In genomic region chr4:18021720-18022571, GRCh38 we compare ENCODE assay signal across 8 cellular contexts. TPM values are rescaled to one million over a fixed set of nuclear protein-coding genes. Genes with fewer than 3 reads are reported as not detected.
DNase-seq lines count a peak whose midpoint lies in the region; TF ChIP-seq lines count a peak whose summit lies in the region.

TSS of gene LCORL (minus strand) at chr4:18021755. CDS start at chr4:18021751, 4 bp downstream.

- H3K9me2 ChIP-seq in neural cell (ENCODE audit: insufficient read depth, low read length), result no peaks in the 10 kb centered on the region

- intact Hi-C loops in stomach (cut with DNase I; ENCODE audit: low total_unique reads), result no loop called here

- peaks cover 5% of the 10 kb centered on the region for H4K20me1 ChIP-seq in neural cell (ENCODE audit: insufficient read depth)

- H3K4me3 ChIP-seq in H7 (ENCODE audit: insufficient read depth, low read depth, low read length) (peak within 1 kb of the TSS; percentile 94), fibroblast of villous mesenchyme (ENCODE audit: low read depth, low read length) (peak within 1 kb of the TSS; percentile 67), neural cell (ENCODE audit: low read length) (peak within 1 kb of the TSS; percentile 86), stomach (peak within 1 kb of the TSS; percentile 71 to 95 (median 92))

- H3K79me2 ChIP-seq in neural cell (replicated peaks; ENCODE audit: insufficient read depth, low read length), result peaks cover 37% of the 10 kb centered on the region

- TF ChIP-seq RAD21 in neural cell (conservative IDR thresholded peaks at IDR 0.05), result no peak

- H3K4me2 ChIP-seq in neural cell (ENCODE audit: low read length), result peak within 1 kb of the TSS; percentile 74

- peaks cover 17% of the 10 kb centered on the region for H3K27me3 ChIP-seq in H7 (ENCODE audit: control insufficient read depth, insufficient read depth, low read length)
- H3K27me3 ChIP-seq in neural cell (ENCODE audit: insufficient read depth, low read depth, low read length), result no peaks in the 10 kb centered on the region
- H3K27me3 ChIP-seq in stomach, result no peaks in the 10 kb centered on the region

- H3K27ac ChIP-seq in neural cell (ENCODE audit: low read length) (peak within 1 kb of the TSS; percentile 88), stomach (peak within 1 kb of the TSS; percentile 92 to 97 (median 95))

- 0 to 2% (median 1%) methylated on average over 40 to 70 of the region's 71 CpGs for WGBS in stomach, 5 donors

- no peak for TF ChIP-seq CTCF in fibroblast of villous mesenchyme (IDR thresholded peaks at IDR 0.05; ENCODE audit: insufficient read depth, low read depth, low read length)
- TF ChIP-seq CTCF in neural cell (IDR thresholded peaks at IDR 0.05; ENCODE audit: poor library complexity, severe bottlenecking), result peak; percentile 12
- TF ChIP-seq CTCF in stomach (IDR thresholded peaks at IDR 0.05), result peak in 2 of 7 experiments; percentile 10 to 34

- no peaks in the 10 kb centered on the region for H3F3A ChIP-seq in neural cell (ENCODE audit: insufficient read depth, low read length, poor library complexity, severe bottlenecking)

- H3K36me3 ChIP-seq in ES-I3 (ENCODE audit: insufficient read depth, low read length), result no peaks in the 10 kb centered on the region
- H3K36me3 ChIP-seq in H7 (replicated peaks; ENCODE audit: control insufficient read depth, insufficient read depth, low read length), result no peaks in the 10 kb centered on the region
- H3K36me3 ChIP-seq in neural cell (ENCODE audit: insufficient read depth, low read length), result no peaks in the 10 kb centered on the region
- H3K36me3 ChIP-seq in stomach, result no peaks in the 10 kb centered on the region

- H3K4me1 ChIP-seq in ES-I3 (ENCODE audit: insufficient read depth, low read length), result no peaks in the 10 kb centered on the region
- peaks cover 7 to 35% (median 19%) of the 10 kb centered on the region in 4 donors for H3K4me1 ChIP-seq in stomach

- peak; percentile 89 for TF ChIP-seq EP300 in neural cell (conservative IDR thresholded peaks at IDR 0.05; ENCODE audit: poor library complexity, severe bottlenecking)
- TF ChIP-seq EP300 in stomach (IDR thresholded peaks at IDR 0.05), result no peak

- TF ChIP-seq POLR2A in stomach (IDR thresholded peaks at IDR 0.05), result no peak

- no peaks in the 10 kb centered on the region for H3K9me3 ChIP-seq in ES-I3 (ENCODE audit: control insufficient read depth, insufficient read depth, low read length)
- H3K9me3 ChIP-seq in neural cell (ENCODE audit: low read length), result no peaks in the 10 kb centered on the region
- H3K9me3 ChIP-seq in stomach, result no peaks in the 10 kb centered on the region

- H3K9ac ChIP-seq in ES-I3 (ENCODE audit: low read depth, low read length) (peak within 1 kb of the TSS; percentile 85), neural cell (ENCODE audit: low read length) (peak within 1 kb of the TSS; percentile 88)

- H2AFZ ChIP-seq in neural cell (ENCODE audit: low read depth, low read length), result peak within 1 kb of the TSS; percentile 58

- DNase-seq in H7, result peak; percentile 90
- DNase-seq in M059J (ENCODE audit: low read depth), result peak; percentile 97
- DNase-seq in SHP77 (lab: John Stamatoyannopoulos, UW), result peak; percentile 89 to 93
- peak; percentile 82 for DNase-seq in activated gamma-delta T cell treated with Interleukin-2 at 50 U/mL for 16 hours
- DNase-seq in fibroblast of villous mesenchyme (ENCODE audit: low read depth), result peak; percentile 94
- peak; percentile 94 for DNase-seq in stomach

TF ChIP-seq in neural cell, 6 proteins besides CTCF, POLR2A, EP300 and RAD21:
- TF ChIP-seq SMC3 (conservative IDR thresholded peaks at IDR 0.05; ENCODE audit: poor library complexity) (no peak), MXI1 (conservative IDR thresholded peaks at IDR 0.05; ENCODE audit: poor library complexity, severe bottlenecking) (peak; percentile 63), EZH2 (IDR thresholded peaks at IDR 0.05; ENCODE audit: borderline replicate concordance, insufficient read depth, low read length, poor library complexity, severe bottlenecking) (no peak), TAF1 (IDR thresholded peaks at IDR 0.05; ENCODE audit: low read depth) (peak; percentile 20), POLR2AphosphoS5 (IDR thresholded peaks at IDR 0.05) (peak; percentile 89)

RNA-seq across cellular contexts. Expression of gene LCORL, which starts in this region (rescaled TPM):
- 12.4 and 21.4 TPM in 2 replicates for total RNA-seq in H7 (2014; rRNA removed; shearing (Covaris generic))
- 19.6 and 23.3 TPM in 2 replicates for total RNA-seq in M059J (2014; rRNA removed; shearing (Covaris generic))
- total RNA-seq in fibroblast of villous mesenchyme (14.2 and 19.4 TPM in 2 replicates), stomach (10 to 100 TPM in 4 of 5 donors, 1 to 10 TPM in 1; 4.6 to 28.1 (median 15.6) TPM)
- polyA plus RNA-seq in neural cell (32.0 and 49.0 TPM in 2 replicates), stomach (1 to 10 TPM; 1.8 to 4.1 (median 2.5) TPM)
- polyA minus RNA-seq in neural cell, result 131 and 154 TPM in 2 replicates

Comparison
In these comparisons a context has a peak if more than half of its experiments do, and no peak if none do; other contexts are left out.
1. Peak in every context shown above with its lines: DNase-seq, H3K4me3 ChIP-seq and H3K27ac ChIP-seq.